ENCODE assay signal across 1 cellular context in the genomic region with DNA sequence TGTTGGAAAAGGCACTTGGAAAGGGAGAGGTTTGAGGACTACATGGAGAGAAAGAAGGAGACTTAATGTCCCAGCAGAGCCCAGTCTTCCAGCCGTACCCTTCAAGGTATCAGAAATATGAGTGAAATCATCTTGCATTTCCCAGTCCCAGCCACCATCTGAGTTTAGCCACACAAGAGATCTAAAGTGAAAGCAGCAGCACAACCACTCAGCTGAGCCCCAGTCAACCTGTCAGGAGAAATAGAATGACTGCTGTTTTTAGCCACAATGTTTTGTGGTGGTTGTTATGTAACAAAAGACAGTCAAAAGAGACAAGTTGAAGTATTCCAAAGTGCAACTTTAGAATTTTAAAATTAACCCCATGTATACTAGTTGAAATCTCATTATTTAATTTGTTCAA.
TF ChIP-seq lines count a peak whose summit lies in the region.

No MANE protein-coding gene starts in this region.

TF ChIP-seq in GM12878, 131 proteins besides CTCF, POLR2A, EP300 and RAD21:
- TF ChIP-seq FOXK2 (IDR thresholded peaks at IDR 0.05), result no peak
- no peak for TF ChIP-seq RB1 (IDR thresholded peaks at IDR 0.05; ENCODE audit: borderline replicate concordance)
- no peak for TF ChIP-seq JUNB (IDR thresholded peaks at IDR 0.05)
- no peak for TF ChIP-seq STAT1 (conservative IDR thresholded peaks at IDR 0.05)
- no peak for TF ChIP-seq SMARCA5 (IDR thresholded peaks at IDR 0.05)
- TF ChIP-seq, protein P1, sequence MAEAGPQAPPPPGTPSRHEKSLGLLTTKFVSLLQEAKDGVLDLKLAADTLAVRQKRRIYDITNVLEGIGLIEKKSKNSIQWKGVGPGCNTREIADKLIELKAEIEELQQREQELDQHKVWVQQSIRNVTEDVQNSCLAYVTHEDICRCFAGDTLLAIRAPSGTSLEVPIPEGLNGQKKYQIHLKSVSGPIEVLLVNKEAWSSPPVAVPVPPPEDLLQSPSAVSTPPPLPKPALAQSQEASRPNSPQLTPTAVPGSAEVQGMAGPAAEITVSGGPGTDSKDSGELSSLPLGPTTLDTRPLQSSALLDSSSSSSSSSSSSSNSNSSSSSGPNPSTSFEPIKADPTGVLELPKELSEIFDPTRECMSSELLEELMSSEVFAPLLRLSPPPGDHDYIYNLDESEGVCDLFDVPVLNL (IDR thresholded peaks at IDR 0.05; ENCODE audit: low read depth, low read length), result no peak
- no peak for TF ChIP-seq EGR1 (IDR thresholded peaks at IDR 0.05; ENCODE audit: borderline replicate concordance in 1 of 2, low read depth in 2 of 2, low read length in 2 of 2)
